8 cellular contexts compared by ENCODE assay signal in the genomic region with DNA sequence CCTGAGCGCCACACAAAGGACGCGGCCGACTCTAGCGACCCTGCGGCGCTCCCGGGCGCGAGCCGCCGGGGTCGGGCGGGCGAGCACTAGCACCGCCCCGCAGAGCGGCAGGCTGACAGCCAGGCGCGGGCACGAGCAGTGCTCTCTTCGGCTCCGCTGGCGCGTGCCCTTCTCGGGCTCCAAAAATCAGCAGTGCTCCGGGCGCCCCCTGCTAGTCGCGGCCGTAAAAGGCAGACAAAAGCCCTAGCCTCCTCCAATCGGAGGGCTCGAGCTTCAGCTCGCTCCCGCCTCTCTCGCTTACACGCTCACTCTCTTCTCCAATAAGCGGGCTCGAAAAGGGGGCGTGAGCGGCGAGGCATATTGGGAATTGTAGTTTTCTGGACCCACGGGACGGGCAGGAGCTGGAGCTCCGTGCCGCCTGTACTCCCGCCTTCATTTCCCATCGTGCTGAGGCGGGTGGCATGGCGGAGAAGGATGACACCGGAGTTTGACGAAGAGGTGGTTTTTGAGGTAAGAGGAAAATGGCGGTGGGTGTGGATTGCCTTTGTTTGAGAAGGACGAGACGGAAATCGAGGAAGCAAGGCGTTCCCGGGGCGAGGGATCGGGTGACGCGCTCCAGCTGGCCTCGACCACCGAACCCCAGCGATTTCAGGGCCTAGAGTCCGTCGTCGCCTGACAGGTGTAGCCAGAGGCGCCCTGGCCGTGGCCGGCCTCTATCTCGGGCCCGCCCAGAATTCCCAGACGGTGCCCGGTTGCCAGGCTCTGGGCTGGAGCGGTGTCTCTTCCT. TPM values are rescaled to one million over a fixed set of nuclear protein-coding genes. Genes with fewer than 3 reads are reported as not detected.
DNase-seq lines count a peak whose midpoint lies in the region; TF ChIP-seq lines count a peak whose summit lies in the region.

FGD6 (minus strand) TSS at position 91 of the 787 bp plus-strand sequence. CDS start 227 bp downstream, outside the sequence.
A gene with protein sequence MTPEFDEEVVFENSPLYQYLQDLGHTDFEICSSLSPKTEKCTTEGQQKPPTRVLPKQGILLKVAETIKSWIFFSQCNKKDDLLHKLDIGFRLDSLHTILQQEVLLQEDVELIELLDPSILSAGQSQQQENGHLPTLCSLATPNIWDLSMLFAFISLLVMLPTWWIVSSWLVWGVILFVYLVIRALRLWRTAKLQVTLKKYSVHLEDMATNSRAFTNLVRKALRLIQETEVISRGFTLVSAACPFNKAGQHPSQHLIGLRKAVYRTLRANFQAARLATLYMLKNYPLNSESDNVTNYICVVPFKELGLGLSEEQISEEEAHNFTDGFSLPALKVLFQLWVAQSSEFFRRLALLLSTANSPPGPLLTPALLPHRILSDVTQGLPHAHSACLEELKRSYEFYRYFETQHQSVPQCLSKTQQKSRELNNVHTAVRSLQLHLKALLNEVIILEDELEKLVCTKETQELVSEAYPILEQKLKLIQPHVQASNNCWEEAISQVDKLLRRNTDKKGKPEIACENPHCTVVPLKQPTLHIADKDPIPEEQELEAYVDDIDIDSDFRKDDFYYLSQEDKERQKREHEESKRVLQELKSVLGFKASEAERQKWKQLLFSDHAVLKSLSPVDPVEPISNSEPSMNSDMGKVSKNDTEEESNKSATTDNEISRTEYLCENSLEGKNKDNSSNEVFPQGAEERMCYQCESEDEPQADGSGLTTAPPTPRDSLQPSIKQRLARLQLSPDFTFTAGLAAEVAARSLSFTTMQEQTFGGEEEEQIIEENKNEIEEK (plus strand): TSS at position 431 of the 787 bp plus-strand sequence. CDS start 44 bp downstream, at position 475.

- H3K9ac ChIP-seq in MM.1S (ENCODE audit: low read length) (peak within 1 kb of the TSS; percentile 81), stomach smooth muscle (ENCODE audit: low read length in 2 of 2) (peak within 1 kb of the TSS; percentile 96)

- H3K36me3 ChIP-seq in MM.1S (replicated peaks; ENCODE audit: insufficient read depth, low read length) = no peaks in the 10 kb centered on the region; the same call in 1 of the 2 replicates
- H3K36me3 ChIP-seq in stomach smooth muscle (ENCODE audit: control insufficient read depth in 2 of 2, insufficient read depth in 2 of 2, low read length in 2 of 2) = no peaks in the 10 kb centered on the region

- H3K27ac ChIP-seq in MM.1S (ENCODE audit: low read length) (peak within 1 kb of the TSS; percentile 65), stomach smooth muscle (ENCODE audit: low read length) (peak within 1 kb of the TSS; percentile 97)

- peak; percentile 51 for TF ChIP-seq CTCF in MM.1S (IDR thresholded peaks at IDR 0.05; ENCODE audit: low read length)
- TF ChIP-seq CTCF in foreskin fibroblast (IDR thresholded peaks at IDR 0.05; ENCODE audit: low read depth, low read length) = peak; percentile 61
- no peak for TF ChIP-seq CTCF in neural crest cell (conservative IDR thresholded peaks at IDR 0.05)

- H3K27me3 Mint-ChIP-seq in neural crest cell (ENCODE audit: low read depth) = no peaks in the 10 kb centered on the region

- H3K4me3 ChIP-seq in MM.1S (ENCODE audit: low read length) (peak within 1 kb of the TSS; percentile 75), foreskin fibroblast (ENCODE audit: low read depth in 1 of 2, low read length in 2 of 2) (peak within 1 kb of the TSS; percentile 85 to 89), stomach smooth muscle (ENCODE audit: low read length in 2 of 2) (peak within 1 kb of the TSS; percentile 79 to 96)

- H3K9me3 ChIP-seq in MM.1S (replicated peaks; ENCODE audit: insufficient read depth, low read length) (no peaks in the 10 kb centered on the region), stomach smooth muscle (ENCODE audit: control insufficient read depth in 2 of 2, low read length in 2 of 2) (no peaks in the 10 kb centered on the region)

- H3K4me3 Mint-ChIP-seq in neural crest cell = peak within 1 kb of the TSS; percentile 93

- no peaks in the 10 kb centered on the region for H3K9me2 ChIP-seq in MM.1S (replicated peaks; ENCODE audit: insufficient read depth, low read length)

- H2AFZ ChIP-seq in MM.1S (ENCODE audit: low read length) = peak within 1 kb of the TSS; percentile 71

- no peaks in the 10 kb centered on the region for H3K27me3 ChIP-seq in MM.1S (replicated peaks; ENCODE audit: insufficient read depth, low read length)
- no peaks in the 10 kb centered on the region for H3K27me3 ChIP-seq in stomach smooth muscle (ENCODE audit: control insufficient read depth in 1 of 2, insufficient read depth in 2 of 2, low read length in 2 of 2)

- H3K27ac Mint-ChIP-seq in neural crest cell (ENCODE audit: unreplicated experiment) = peak within 1 kb of the TSS; percentile 99

- H4K20me1 ChIP-seq in MM.1S (ENCODE audit: insufficient read depth, low read length) = peaks cover 3% of the 10 kb centered on the region; the same call in 1 of the 2 replicates

- H3K4me1 ChIP-seq in MM.1S (ENCODE audit: low read length) (peaks cover 14% of the 10 kb centered on the region), stomach smooth muscle (ENCODE audit: control insufficient read depth, insufficient read depth, low read length) (peaks cover 6% of the 10 kb centered on the region)

- DNase-seq in GF-D8 (lab: John Stamatoyannopoulos, UW) (peak; percentile 97), HCEC 1CT (peak; percentile 99), MM.1S (peak; percentile 99), SIG-M5 (lab: John Stamatoyannopoulos, UW) (peak; percentile 96), foreskin fibroblast (peak; percentile 99 to 100), neural crest cell (ENCODE audit: low read depth, low spot score) (peak; percentile 96)
- peak; percentile 87 to 96 (median 93) for DNase-seq in activated naive CD4-positive, alpha-beta T cell (lab: John Stamatoyannopoulos, UW)

- no peaks in the 10 kb centered on the region for H3K9me3 Mint-ChIP-seq in neural crest cell

- peaks cover 8% of the 10 kb centered on the region for H3F3A ChIP-seq in MM.1S (ENCODE audit: insufficient read depth, low read length)

- H3K36me3 Mint-ChIP-seq in neural crest cell (ENCODE audit: low read depth) = peaks cover 2% of the 10 kb centered on the region

- H3K4me2 ChIP-seq in MM.1S (ENCODE audit: low read depth, low read length) = peak within 1 kb of the TSS; percentile 91

- H3K4me1 Mint-ChIP-seq in neural crest cell = peaks cover 51% of the 10 kb centered on the region

- peaks cover 49% of the 10 kb centered on the region for H3K79me2 ChIP-seq in MM.1S (ENCODE audit: low read length)

RNA-seq across cellular contexts. Expression of gene FGD6, which starts in this region (rescaled TPM):
- 17.3 and 17.4 TPM in 2 replicates for total RNA-seq in neural crest cell

RNA-seq across cellular contexts. Expression of the second gene that starts in this region (rescaled TPM):
- 79.1 and 80.8 TPM in 2 replicates for total RNA-seq in neural crest cell

Comparison
In these comparisons a context has a peak if more than half of its experiments do, and no peak if none do; other contexts are left out.
1. Peak in every context shown above with its lines: DNase-seq, H3K4me3 ChIP-seq and H3K27ac ChIP-seq.